In the genomic region with DNA sequence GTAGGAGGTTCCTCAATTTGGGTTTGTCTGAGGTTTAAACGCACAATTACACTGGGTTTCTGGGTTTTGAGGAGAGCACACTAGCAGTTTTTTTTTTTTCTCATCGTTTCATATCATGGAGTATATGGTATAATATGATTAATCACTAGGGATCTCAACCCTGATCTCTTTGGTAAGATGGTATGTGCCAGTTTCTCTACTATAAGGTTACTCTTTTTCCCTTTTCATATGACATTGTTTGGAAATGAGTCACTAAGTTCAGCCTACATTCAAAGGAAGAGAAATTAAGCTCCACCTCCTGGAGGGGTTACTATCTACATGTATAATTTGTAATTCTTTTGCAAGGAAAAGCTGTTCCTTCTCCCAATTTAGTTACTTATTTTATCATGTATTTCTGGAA, we compare ENCODE assay signal across 13 cellular contexts. TPM values are rescaled to one million over a fixed set of nuclear protein-coding genes. Genes with fewer than 3 reads are reported as not detected.
DNase-seq lines count a peak whose midpoint lies in the region; ATAC-seq lines count a peak whose summit lies in the region.
"Had no signal": no experiment of that assay in that cellular context is flagged by ENCODE, and none has a peak within 500 bp of the region (broad histone marks: within the 10 kb centered on the region; RNA-seq: fewer than 3 reads in every experiment).

No MANE protein-coding gene starts in this region.

- peaks cover 21 to 24% of the 10 kb centered on the region in 2 donors for H3K9me3 Mint-ChIP-seq in activated naive CD4-positive, alpha-beta T cell treated with anti-CD3 and anti-CD28 coated beads, Interleukin-2, amount 50 U/mL, for 72 hours

- in situ Hi-C loops in SK-MEL-5 (cut with HindIII; ENCODE audit: low pct_unique_long_range_greater_than_20kb, low sequenced_read_pairs) = no loop called here

- peak overlapping the region in 1 of 2 donors; percentile 55 for H3K27ac Mint-ChIP-seq in activated naive CD4-positive, alpha-beta T cell treated with anti-CD3 and anti-CD28 coated beads, Interleukin-2, amount 50 U/mL, for 72 hours

- peak; percentile 63 to 92 for ATAC-seq in activated naive CD4-positive, alpha-beta T cell treated with anti-CD3 and anti-CD28 coated beads, Interleukin-2, amount 50 U/mL, for 72 hours
- ATAC-seq in HG02763 (IDR thresholded peaks at IDR 0.05; ENCODE audit: unreplicated experiment) = no peak

- peaks cover 67 to 71% of the 10 kb centered on the region in 2 donors for H3K36me3 Mint-ChIP-seq in activated naive CD4-positive, alpha-beta T cell treated with anti-CD3 and anti-CD28 coated beads, Interleukin-2, amount 50 U/mL, for 72 hours

- no peak for DNase-seq in activated naive CD4-positive, alpha-beta T cell treated with anti-CD3 and anti-CD28 coated beads, Interleukin-2, amount 50 U/mL, for 72 hours (ENCODE audit: low spot score in 2 of 2)
- DNase-seq in activated naive CD4-positive, alpha-beta T cell treated with anti-CD3 and anti-CD28 coated beads, Interleukin-2, amount 50 U/mL, for 16 hours = no peak
- DNase-seq in SK-MEL-5 (ENCODE audit: low read depth, low spot score) (peak; percentile 44), fibroblast of gingiva (ENCODE audit: low read depth) (peak; percentile 72), cerebellar nuclear complex (lab: John Stamatoyannopoulos, UW) (no peak), ureter (ENCODE audit: low spot score) (no peak), AG20443 (ENCODE audit: low spot score) (no peak)
- DNase-seq: C1 segment of cervical spinal cord; Karpas-422; NCI-H774; stimulated activated CD4-positive, alpha-beta T cell treated with anti-CD3 and anti-CD28 coated beads, Interleukin-15, amount 100 ng/mL, for 24 hours; T1000 had no signal

RNA-seq across cellular contexts. Expression of a gene that starts 35.2 kb away (rescaled TPM):
- total RNA-seq in activated naive CD4-positive, alpha-beta T cell treated with anti-CD3 and anti-CD28 coated beads, Interleukin-2, amount 50 U/mL, for 72 hours = 10 to 100 TPM; 24.5 to 42.9 TPM
- total RNA-seq in SK-MEL-5 (2014; rRNA removed; shearing (Covaris generic)) = 74.7 and 86.7 TPM in 2 replicates
- 78.6 and 80.7 TPM in 2 replicates for polyA plus RNA-seq in SK-MEL-5 (2015; cell fraction: cytosol; rRNA removed)
- 250 and 294 TPM in 2 replicates for polyA plus RNA-seq in SK-MEL-5 (2015; cell fraction: nucleus; rRNA removed)
- 68.7 TPM for total RNA-seq in ureter

RNA-seq across cellular contexts. Expression of a gene that starts 35.3 kb away (rescaled TPM):
- 1 to 10 TPM; 5.3 to 8.3 TPM for total RNA-seq in activated naive CD4-positive, alpha-beta T cell treated with anti-CD3 and anti-CD28 coated beads, Interleukin-2, amount 50 U/mL, for 72 hours
- 33.6 and 35.1 TPM in 2 replicates for total RNA-seq in SK-MEL-5 (2014; rRNA removed; shearing (Covaris generic))
- 18.8 and 21.8 TPM in 2 replicates for polyA plus RNA-seq in SK-MEL-5 (2015; cell fraction: cytosol; rRNA removed)
- 123 TPM in 2 replicates for polyA plus RNA-seq in SK-MEL-5 (2015; cell fraction: nucleus; rRNA removed)
- total RNA-seq in ureter = 7.6 TPM

RNA-seq across cellular contexts. Expression of a gene that starts 53.2 kb away (rescaled TPM):
- total RNA-seq in activated naive CD4-positive, alpha-beta T cell treated with anti-CD3 and anti-CD28 coated beads, Interleukin-2, amount 50 U/mL, for 72 hours = not detected
- total RNA-seq in SK-MEL-5 (2014; rRNA removed; shearing (Covaris generic)) = 0.16 TPM in 1 of 2 replicates, not detected in the other
- polyA plus RNA-seq in SK-MEL-5 (2015; cell fraction: cytosol; rRNA removed) = not detected in 2 replicates
- polyA plus RNA-seq in SK-MEL-5 (2015; cell fraction: nucleus; rRNA removed) = not detected in 2 replicates
- 1.1 TPM for total RNA-seq in ureter

Comparison
In these comparisons a context has a peak if more than half of its experiments do, and no peak if none do; other contexts are left out.
1. DNase-seq: peak in SK-MEL-5 (single experiment) and fibroblast of gingiva (single experiment); none in activated naive CD4-positive, alpha-beta T cell treated with anti-CD3 and anti-CD28 coated beads, Interleukin-2, amount 50 U/mL, for 72 hours (0 of 2), activated naive CD4-positive, alpha-beta T cell treated with anti-CD3 and anti-CD28 coated beads, Interleukin-2, amount 50 U/mL, for 16 hours (single experiment), cerebellar nuclear complex (0 of 2), ureter (single experiment) and AG20443 (single experiment).